In genomic region chr14:102352213-102352612, GRCh38 we compare ENCODE assay signal across 1 cellular context.
TF ChIP-seq lines count a peak whose summit lies in the region.

No MANE protein-coding gene starts in this region.

TF ChIP-seq in SK-N-SH, 30 proteins besides CTCF, POLR2A, EP300 and RAD21:
- no peak for TF ChIP-seq REST (IDR thresholded peaks at IDR 0.05; ENCODE audit: low read depth, low read length)
- TF ChIP-seq POLR2AphosphoS5 (IDR thresholded peaks at IDR 0.05; ENCODE audit: low read depth, low read length) = no peak
- TF ChIP-seq PBX3 (IDR thresholded peaks at IDR 0.05) = no peak
- TF ChIP-seq ZBTB33 (IDR thresholded peaks at IDR 0.05; ENCODE audit: borderline replicate concordance, low read depth) = no peak
- no peak for TF ChIP-seq GATA2 (CRISPR knock-in tag; IDR thresholded peaks at IDR 0.05)
- TF ChIP-seq FOXM1 (IDR thresholded peaks at IDR 0.05; ENCODE audit: low read depth) = no peak
- no peak for TF ChIP-seq ELF1 (IDR thresholded peaks at IDR 0.05)
